ENCODE assay signal across 2 cellular contexts in the genomic region with DNA sequence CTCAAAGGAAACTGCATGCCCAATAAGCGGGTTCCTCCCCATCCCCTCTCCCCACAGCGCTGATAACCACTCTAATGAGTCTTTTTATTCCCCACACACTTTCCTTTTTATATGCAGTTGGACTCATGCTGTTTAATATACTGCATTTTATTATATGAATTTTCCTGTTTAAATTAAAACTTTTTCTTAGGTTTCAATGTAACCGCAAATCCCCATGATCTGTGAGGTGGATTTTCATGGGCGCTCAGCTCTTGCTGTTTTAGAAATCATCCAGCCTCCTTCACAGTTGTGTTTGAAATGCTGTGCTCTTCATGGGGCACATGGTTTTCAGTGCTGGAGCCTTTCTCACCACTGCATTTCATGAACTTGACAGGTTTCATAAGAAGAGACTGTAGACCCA.
TF ChIP-seq lines count a peak whose summit lies in the region.

No MANE protein-coding gene starts in this region.

TF ChIP-seq in A549, 52 proteins besides CTCF, POLR2A, EP300 and RAD21:
- TF ChIP-seq, protein P1, sequence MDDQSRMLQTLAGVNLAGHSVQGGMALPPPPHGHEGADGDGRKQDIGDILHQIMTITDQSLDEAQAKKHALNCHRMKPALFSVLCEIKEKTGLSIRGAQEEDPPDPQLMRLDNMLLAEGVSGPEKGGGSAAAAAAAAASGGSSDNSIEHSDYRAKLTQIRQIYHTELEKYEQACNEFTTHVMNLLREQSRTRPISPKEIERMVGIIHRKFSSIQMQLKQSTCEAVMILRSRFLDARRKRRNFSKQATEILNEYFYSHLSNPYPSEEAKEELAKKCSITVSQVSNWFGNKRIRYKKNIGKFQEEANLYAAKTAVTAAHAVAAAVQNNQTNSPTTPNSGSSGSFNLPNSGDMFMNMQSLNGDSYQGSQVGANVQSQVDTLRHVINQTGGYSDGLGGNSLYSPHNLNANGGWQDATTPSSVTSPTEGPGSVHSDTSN (IDR thresholded peaks at IDR 0.05) = no peak
- TF ChIP-seq, protein P2, sequence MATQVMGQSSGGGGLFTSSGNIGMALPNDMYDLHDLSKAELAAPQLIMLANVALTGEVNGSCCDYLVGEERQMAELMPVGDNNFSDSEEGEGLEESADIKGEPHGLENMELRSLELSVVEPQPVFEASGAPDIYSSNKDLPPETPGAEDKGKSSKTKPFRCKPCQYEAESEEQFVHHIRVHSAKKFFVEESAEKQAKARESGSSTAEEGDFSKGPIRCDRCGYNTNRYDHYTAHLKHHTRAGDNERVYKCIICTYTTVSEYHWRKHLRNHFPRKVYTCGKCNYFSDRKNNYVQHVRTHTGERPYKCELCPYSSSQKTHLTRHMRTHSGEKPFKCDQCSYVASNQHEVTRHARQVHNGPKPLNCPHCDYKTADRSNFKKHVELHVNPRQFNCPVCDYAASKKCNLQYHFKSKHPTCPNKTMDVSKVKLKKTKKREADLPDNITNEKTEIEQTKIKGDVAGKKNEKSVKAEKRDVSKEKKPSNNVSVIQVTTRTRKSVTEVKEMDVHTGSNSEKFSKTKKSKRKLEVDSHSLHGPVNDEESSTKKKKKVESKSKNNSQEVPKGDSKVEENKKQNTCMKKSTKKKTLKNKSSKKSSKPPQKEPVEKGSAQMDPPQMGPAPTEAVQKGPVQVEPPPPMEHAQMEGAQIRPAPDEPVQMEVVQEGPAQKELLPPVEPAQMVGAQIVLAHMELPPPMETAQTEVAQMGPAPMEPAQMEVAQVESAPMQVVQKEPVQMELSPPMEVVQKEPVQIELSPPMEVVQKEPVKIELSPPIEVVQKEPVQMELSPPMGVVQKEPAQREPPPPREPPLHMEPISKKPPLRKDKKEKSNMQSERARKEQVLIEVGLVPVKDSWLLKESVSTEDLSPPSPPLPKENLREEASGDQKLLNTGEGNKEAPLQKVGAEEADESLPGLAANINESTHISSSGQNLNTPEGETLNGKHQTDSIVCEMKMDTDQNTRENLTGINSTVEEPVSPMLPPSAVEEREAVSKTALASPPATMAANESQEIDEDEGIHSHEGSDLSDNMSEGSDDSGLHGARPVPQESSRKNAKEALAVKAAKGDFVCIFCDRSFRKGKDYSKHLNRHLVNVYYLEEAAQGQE (IDR thresholded peaks at IDR 0.05) = no peak
- TF ChIP-seq ZFP36 (IDR thresholded peaks at IDR 0.05; ENCODE audit: borderline replicate concordance, partially characterized antibody) (no peak), TP53 (CRISPR knock-in tag; IDR thresholded peaks at IDR 0.05) (no peak), FOSB (CRISPR knock-in tag; IDR thresholded peaks at IDR 0.05) (no peak), TFCP2L1 (CRISPR knock-in tag; IDR thresholded peaks at IDR 0.05) (no peak), HOXA7 (CRISPR knock-in tag; IDR thresholded peaks at IDR 0.05) (no peak), SREBF2 (IDR thresholded peaks at IDR 0.05) (no peak), HOXB13 (CRISPR knock-in tag; IDR thresholded peaks at IDR 0.05; ENCODE audit: low read depth) (no peak), HEYL (CRISPR knock-in tag; IDR thresholded peaks at IDR 0.05) (no peak), HDAC2 (IDR thresholded peaks at IDR 0.05) (no peak), ZC3H11A (IDR thresholded peaks at IDR 0.05) (no peak), CEBPB (IDR thresholded peaks at IDR 0.05) (no peak), CBX2 (IDR thresholded peaks at IDR 0.05; ENCODE audit: borderline replicate concordance, low read depth) (no peak), SMC3 (IDR thresholded peaks at IDR 0.05) (no peak), HOXB5 (CRISPR knock-in tag; IDR thresholded peaks at IDR 0.05) (no peak), GATA3 (IDR thresholded peaks at IDR 0.05; ENCODE audit: borderline replicate concordance) (no peak)
- TF ChIP-seq, protein P3, sequence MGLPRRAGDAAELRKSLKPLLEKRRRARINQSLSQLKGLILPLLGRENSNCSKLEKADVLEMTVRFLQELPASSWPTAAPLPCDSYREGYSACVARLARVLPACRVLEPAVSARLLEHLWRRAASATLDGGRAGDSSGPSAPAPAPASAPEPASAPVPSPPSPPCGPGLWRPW (IDR thresholded peaks at IDR 0.05) = no peak
- TF ChIP-seq, protein P4, sequence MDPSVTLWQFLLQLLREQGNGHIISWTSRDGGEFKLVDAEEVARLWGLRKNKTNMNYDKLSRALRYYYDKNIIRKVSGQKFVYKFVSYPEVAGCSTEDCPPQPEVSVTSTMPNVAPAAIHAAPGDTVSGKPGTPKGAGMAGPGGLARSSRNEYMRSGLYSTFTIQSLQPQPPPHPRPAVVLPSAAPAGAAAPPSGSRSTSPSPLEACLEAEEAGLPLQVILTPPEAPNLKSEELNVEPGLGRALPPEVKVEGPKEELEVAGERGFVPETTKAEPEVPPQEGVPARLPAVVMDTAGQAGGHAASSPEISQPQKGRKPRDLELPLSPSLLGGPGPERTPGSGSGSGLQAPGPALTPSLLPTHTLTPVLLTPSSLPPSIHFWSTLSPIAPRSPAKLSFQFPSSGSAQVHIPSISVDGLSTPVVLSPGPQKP (IDR thresholded peaks at IDR 0.05; ENCODE audit: low read depth, low read length) = no peak
- TF ChIP-seq, protein P5, sequence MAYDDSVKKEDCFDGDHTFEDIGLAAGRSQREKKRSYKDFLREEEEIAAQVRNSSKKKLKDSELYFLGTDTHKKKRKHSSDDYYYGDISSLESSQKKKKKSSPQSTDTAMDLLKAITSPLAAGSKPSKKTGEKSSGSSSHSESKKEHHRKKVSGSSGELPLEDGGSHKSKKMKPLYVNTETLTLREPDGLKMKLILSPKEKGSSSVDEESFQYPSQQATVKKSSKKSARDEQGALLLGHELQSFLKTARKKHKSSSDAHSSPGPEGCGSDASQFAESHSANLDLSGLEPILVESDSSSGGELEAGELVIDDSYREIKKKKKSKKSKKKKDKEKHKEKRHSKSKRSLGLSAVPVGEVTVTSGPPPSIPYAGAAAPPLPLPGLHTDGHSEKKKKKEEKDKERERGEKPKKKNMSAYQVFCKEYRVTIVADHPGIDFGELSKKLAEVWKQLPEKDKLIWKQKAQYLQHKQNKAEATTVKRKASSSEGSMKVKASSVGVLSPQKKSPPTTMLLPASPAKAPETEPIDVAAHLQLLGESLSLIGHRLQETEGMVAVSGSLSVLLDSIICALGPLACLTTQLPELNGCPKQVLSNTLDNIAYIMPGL (CRISPR knock-in tag; IDR thresholded peaks at IDR 0.05; ENCODE audit: borderline replicate concordance) = no peak
TF ChIP-seq in A549: peak in this region for 0.

TF ChIP-seq in GM23338, 12 proteins besides CTCF, POLR2A, EP300 and RAD21 (continued from another document):
- TF ChIP-seq POLR2AphosphoS5 (IDR thresholded peaks at IDR 0.05; ENCODE audit: low read depth) (no peak), ZNF331 (CRISPR knock-in tag; IDR thresholded peaks at IDR 0.05; ENCODE audit: low read depth) (no peak), ZNF114 (CRISPR knock-in tag; IDR thresholded peaks at IDR 0.05) (no peak), CREB1 (CRISPR knock-in tag; IDR thresholded peaks at IDR 0.05; ENCODE audit: low read depth) (no peak), EZH2 (IDR thresholded peaks at IDR 0.05; ENCODE audit: low read depth, unreplicated experiment) (no peak)
- TF ChIP-seq, protein P6, sequence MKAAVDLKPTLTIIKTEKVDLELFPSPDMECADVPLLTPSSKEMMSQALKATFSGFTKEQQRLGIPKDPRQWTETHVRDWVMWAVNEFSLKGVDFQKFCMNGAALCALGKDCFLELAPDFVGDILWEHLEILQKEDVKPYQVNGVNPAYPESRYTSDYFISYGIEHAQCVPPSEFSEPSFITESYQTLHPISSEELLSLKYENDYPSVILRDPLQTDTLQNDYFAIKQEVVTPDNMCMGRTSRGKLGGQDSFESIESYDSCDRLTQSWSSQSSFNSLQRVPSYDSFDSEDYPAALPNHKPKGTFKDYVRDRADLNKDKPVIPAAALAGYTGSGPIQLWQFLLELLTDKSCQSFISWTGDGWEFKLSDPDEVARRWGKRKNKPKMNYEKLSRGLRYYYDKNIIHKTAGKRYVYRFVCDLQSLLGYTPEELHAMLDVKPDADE (IDR thresholded peaks at IDR 0.05) = no peak
- TF ChIP-seq, protein P7, sequence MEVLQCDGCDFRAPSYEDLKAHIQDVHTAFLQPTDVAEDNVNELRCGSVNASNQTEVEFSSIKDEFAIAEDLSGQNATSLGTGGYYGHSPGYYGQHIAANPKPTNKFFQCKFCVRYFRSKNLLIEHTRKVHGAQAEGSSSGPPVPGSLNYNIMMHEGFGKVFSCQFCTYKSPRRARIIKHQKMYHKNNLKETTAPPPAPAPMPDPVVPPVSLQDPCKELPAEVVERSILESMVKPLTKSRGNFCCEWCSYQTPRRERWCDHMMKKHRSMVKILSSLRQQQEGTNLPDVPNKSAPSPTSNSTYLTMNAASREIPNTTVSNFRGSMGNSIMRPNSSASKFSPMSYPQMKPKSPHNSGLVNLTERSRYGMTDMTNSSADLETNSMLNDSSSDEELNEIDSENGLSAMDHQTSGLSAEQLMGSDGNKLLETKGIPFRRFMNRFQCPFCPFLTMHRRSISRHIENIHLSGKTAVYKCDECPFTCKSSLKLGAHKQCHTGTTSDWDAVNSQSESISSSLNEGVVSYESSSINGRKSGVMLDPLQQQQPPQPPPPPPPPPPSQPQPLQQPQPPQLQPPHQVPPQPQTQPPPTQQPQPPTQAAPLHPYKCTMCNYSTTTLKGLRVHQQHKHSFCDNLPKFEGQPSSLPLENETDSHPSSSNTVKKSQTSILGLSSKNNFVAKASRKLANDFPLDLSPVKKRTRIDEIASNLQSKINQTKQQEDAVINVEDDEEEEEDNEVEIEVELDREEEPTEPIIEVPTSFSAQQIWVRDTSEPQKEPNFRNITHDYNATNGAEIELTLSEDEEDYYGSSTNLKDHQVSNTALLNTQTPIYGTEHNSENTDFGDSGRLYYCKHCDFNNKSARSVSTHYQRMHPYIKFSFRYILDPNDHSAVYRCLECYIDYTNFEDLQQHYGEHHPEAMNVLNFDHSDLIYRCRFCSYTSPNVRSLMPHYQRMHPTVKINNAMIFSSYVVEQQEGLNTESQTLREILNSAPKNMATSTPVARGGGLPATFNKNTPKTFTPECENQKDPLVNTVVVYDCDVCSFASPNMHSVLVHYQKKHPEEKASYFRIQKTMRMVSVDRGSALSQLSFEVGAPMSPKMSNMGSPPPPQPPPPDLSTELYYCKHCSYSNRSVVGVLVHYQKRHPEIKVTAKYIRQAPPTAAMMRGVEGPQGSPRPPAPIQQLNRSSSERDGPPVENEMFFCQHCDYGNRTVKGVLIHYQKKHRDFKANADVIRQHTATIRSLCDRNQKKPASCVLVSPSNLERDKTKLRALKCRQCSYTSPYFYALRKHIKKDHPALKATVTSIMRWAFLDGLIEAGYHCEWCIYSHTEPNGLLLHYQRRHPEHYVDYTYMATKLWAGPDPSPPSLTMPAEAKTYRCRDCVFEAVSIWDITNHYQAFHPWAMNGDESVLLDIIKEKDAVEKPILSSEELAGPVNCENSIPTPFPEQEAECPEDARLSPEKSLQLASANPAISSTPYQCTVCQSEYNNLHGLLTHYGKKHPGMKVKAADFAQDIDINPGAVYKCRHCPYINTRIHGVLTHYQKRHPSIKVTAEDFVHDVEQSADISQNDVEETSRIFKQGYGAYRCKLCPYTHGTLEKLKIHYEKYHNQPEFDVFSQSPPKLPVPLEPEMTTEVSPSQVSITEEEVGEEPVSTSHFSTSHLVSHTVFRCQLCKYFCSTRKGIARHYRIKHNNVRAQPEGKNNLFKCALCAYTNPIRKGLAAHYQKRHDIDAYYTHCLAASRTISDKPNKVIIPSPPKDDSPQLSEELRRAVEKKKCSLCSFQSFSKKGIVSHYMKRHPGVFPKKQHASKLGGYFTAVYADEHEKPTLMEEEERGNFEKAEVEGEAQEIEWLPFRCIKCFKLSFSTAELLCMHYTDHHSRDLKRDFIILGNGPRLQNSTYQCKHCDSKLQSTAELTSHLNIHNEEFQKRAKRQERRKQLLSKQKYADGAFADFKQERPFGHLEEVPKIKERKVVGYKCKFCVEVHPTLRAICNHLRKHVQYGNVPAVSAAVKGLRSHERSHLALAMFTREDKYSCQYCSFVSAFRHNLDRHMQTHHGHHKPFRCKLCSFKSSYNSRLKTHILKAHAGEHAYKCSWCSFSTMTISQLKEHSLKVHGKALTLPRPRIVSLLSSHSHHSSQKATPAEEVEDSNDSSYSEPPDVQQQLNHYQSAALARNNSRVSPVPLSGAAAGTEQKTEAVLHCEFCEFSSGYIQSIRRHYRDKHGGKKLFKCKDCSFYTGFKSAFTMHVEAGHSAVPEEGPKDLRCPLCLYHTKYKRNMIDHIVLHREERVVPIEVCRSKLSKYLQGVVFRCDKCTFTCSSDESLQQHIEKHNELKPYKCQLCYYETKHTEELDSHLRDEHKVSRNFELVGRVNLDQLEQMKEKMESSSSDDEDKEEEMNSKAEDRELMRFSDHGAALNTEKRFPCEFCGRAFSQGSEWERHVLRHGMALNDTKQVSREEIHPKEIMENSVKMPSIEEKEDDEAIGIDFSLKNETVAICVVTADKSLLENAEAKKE (CRISPR knock-in tag; IDR thresholded peaks at IDR 0.05) = no peak
- TF ChIP-seq, protein P2 (IDR thresholded peaks at IDR 0.05; ENCODE audit: unreplicated experiment) = no peak
